13 cellular contexts compared by ENCODE assay signal in the genomic region with DNA sequence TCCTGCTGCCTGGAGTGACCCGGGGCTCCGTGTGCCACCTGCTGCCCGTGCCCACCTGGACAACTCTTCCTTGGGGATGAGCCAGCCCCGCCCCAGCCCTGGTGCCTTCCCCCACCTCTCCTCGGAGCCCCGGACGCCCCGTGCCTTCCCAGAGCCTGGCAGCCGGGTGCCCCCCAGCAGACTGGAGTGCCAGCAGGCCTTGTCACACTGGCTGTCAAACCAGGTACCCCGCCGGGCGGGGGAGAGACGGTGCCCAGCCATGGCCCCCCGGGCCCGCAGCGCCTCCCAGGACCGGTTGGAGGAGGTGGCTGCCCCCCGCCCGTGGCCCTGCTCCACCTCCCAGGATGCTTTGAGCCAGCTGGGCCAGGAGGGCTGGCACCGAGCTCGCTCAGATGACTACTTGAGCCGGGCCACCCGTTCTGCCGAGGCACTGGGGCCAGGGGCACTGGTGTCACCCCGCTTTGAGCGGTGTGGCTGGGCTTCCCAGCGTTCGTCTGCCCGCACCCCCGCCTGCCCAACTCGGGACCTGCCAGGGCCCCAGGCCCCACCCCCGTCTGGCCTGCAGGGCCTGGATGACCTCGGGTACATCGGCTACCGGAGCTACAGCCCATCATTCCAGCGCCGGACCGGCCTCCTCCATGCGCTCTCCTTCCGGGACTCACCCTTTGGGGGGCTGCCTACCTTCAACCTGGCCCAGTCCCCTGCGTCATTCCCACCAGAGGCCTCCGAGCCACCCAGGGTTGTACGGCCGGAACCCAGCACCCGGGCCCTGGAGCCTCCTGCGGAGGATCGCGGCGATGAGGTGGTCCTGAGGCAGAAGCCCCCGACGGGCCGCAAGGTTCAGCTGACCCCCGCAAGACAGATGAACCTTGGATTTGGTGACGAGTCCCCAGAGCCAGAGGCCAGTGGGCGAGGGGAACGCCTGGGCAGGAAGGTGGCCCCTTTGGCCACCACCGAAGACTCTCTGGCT. TPM values are rescaled to one million over a fixed set of nuclear protein-coding genes. Genes with fewer than 3 reads are reported as not detected.
DNase-seq lines count a peak whose midpoint lies in the region; ATAC-seq, FAIRE-seq and TF ChIP-seq lines count a peak whose summit lies in the region.
"Had no signal": no experiment of that assay in that cellular context is flagged by ENCODE, and none has a peak within 500 bp of the region (broad histone marks: within the 10 kb centered on the region; RNA-seq: fewer than 3 reads in every experiment).

No MANE protein-coding gene starts in this region.

- H3K9me3 ChIP-seq in ovary, result no peaks in the 10 kb centered on the region
- H3K9me3 ChIP-seq: neutrophil had no signal

- H3K27me3 ChIP-seq in ovary, result no peaks in the 10 kb centered on the region
- H3K27me3 ChIP-seq: neutrophil had no signal

- no peak for TF ChIP-seq POLR2A in ovary (IDR thresholded peaks at IDR 0.05)

- 78 to 87% (median 83%) methylated on average over 44 to 57 of the region's 57 CpGs for WGBS in ovary, 3 donors
- WGBS in urinary bladder, result 85% methylated on average over 57 of the region's 57 CpGs

- intact Hi-C loops in ovary (cut with DNase I), result loop anchor here in 1 of 4 donors (5.0 kb wide), 1 partner anchor 39 kb away; a partner anchor contains a TSS

- TF ChIP-seq CTCF in RWPE1 (conservative IDR thresholded peaks at IDR 0.05; ENCODE audit: low read depth) (no peak), ovary (IDR thresholded peaks at IDR 0.05) (no peak), D721Med (IDR thresholded peaks at IDR 0.05; ENCODE audit: insufficient read depth, missing control alignments) (no peak)

- ATAC-seq in HG03439 (IDR thresholded peaks at IDR 0.05; ENCODE audit: unreplicated experiment), result no peak
- ATAC-seq in GM21390 (IDR thresholded peaks at IDR 0.05; ENCODE audit: unreplicated experiment), result no peak
- ATAC-seq: left colon had no signal

- POLR2A ChIA-PET in RWPE1 (lab: Yijun Ruan, JAX; ENCODE audit: low non-redundant PET), result no interaction called here

- H3K27ac ChIP-seq in RWPE1 (peak overlapping the region; percentile 93), epithelial cell of prostate (peak overlapping the region; percentile 84), ovary (peak overlapping the region; percentile 85 to 91), urinary bladder (ENCODE audit: low read depth) (peak overlapping the region; percentile 12)
- H3K27ac ChIP-seq: neutrophil had no signal

- H3K4me1 ChIP-seq in ovary (ENCODE audit: insufficient read depth), result peaks cover 23% of the 10 kb centered on the region
- no peaks in the 10 kb centered on the region for H3K4me1 ChIP-seq in urinary bladder (ENCODE audit: insufficient read depth)

- H3K4me3 ChIP-seq in ovary, result peak overlapping the region; percentile 55
- peak overlapping the region; percentile 50 for H3K4me3 ChIP-seq in urinary bladder (ENCODE audit: low read depth, low read length)

- FAIRE-seq in D721Med (lab: Jason Lieb, UNC), result no peak

- CTCF ChIA-PET in RWPE1 (lab: Yijun Ruan, JAX), result no interaction called here

- no peaks in the 10 kb centered on the region for H3K36me3 ChIP-seq in ovary
- H3K36me3 ChIP-seq in urinary bladder (ENCODE audit: insufficient read depth), result no peaks in the 10 kb centered on the region

- DNase-seq in RWPE1 (ENCODE audit: low spot score) (no peak), epithelial cell of prostate (ENCODE audit: low read depth, low spot score) (no peak), ovary (peak in 2 of 5 donors; percentile 33 to 59), D721Med (ENCODE audit: insufficient read length, low spot score) (no peak)
- DNase-seq: activated CD4-positive, alpha-beta T cell treated with anti-CD3 and anti-CD28 coated beads for 1 hour; activated T-cell treated with anti-CD3 and anti-CD28 coated beads, Interleukin-2, amount 50 U/mL, for 1 hour; left colon; MV-4-11; NCI-H345 had no signal

- TF ChIP-seq EP300 in ovary (IDR thresholded peaks at IDR 0.05), result no peak

RNA-seq across cellular contexts. Expression of a gene that starts 38.4 kb away (rescaled TPM):
- total RNA-seq in ovary (10 to 100 TPM; 13.7 to 76.4 (median 48.9) TPM), urinary bladder (53.8 TPM)
- polyA plus RNA-seq in ovary (10 to 100 TPM; 23.5 to 25.8 TPM), urinary bladder (39.8 TPM)

Comparison
In these comparisons a context has a peak if more than half of its experiments do, and no peak if none do; other contexts are left out.
1. H3K27ac ChIP-seq: peak in every context shown above with its lines; median percentile 93 in RWPE1; 88 in ovary; 84 in epithelial cell of prostate; 12 in urinary bladder.